In the genomic region with DNA sequence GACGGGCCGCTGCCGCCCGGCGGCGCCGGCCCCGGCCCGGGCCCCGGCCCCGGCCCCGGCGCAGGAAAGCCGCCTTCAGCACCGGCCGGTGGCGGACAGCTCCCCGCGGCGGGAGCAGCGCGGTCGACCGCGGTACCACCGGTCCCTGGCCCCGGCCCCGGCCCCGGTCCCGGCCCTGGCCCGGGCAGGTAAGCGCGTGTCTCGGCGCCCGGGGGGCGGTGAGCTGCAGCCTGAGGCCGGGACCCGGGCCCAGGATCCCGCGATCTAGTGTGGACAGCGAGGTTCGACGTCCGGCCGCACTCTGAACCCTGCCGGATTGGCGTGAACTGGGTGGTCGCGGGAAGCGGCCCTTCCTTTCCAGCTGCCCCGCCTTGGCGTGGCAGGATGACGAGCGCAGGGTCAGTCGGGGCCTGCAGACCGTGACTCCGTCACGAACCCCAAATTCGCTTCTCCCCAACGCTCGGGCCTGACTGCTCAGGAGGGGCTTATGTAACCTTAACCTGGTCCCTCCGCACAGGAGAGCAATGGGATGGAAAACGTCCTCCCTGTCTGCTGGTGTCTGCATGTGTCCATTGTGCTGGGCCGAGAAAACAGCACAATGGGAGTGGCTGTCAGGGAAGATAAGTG, we compare ENCODE assay signal across 1 cellular context.
TF ChIP-seq lines count a peak whose summit lies in the region.

No MANE protein-coding gene starts in this region.

TF ChIP-seq in HepG2, 621 proteins besides CTCF, POLR2A, EP300 and RAD21 (continued from another document and continues in another):
- TF ChIP-seq, protein P1, sequence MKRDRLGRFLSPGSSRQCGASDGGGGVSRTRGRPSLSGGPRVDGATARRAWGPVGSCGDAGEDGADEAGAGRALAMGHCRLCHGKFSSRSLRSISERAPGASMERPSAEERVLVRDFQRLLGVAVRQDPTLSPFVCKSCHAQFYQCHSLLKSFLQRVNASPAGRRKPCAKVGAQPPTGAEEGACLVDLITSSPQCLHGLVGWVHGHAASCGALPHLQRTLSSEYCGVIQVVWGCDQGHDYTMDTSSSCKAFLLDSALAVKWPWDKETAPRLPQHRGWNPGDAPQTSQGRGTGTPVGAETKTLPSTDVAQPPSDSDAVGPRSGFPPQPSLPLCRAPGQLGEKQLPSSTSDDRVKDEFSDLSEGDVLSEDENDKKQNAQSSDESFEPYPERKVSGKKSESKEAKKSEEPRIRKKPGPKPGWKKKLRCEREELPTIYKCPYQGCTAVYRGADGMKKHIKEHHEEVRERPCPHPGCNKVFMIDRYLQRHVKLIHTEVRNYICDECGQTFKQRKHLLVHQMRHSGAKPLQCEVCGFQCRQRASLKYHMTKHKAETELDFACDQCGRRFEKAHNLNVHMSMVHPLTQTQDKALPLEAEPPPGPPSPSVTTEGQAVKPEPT (CRISPR knock-in tag; IDR thresholded peaks at IDR 0.05; ENCODE audit: low read depth), result no peak
- TF ChIP-seq PHF20 (CRISPR knock-in tag; IDR thresholded peaks at IDR 0.05) (no peak; the same call in none of the 2 replicates), ZNF138 (CRISPR knock-in tag; IDR thresholded peaks at IDR 0.05; ENCODE audit: low read depth) (peak; percentile 85; the same call in 1 of the 2 replicates), ZNF557 (CRISPR knock-in tag; IDR thresholded peaks at IDR 0.05) (no peak), XRCC5 (optimal IDR thresholded peaks at IDR 0.05; ENCODE audit: low read length) (no peak), RNF2 (conservative IDR thresholded peaks at IDR 0.05; ENCODE audit: low read depth) (0 out of 2 replicates have a peak, but pooled peaks have one; percentile 35), FIP1L1 (IDR thresholded peaks at IDR 0.05; ENCODE audit: borderline replicate concordance, insufficient read depth, low read depth, low read length) (no peak), NAIF1 (CRISPR knock-in tag; IDR thresholded peaks at IDR 0.05; ENCODE audit: borderline replicate concordance) (no peak), SYNCRIP (IDR thresholded peaks at IDR 0.05; ENCODE audit: insufficient read depth, low read depth, low read length) (no peak), ZNF382 (CRISPR knock-in tag; IDR thresholded peaks at IDR 0.05; ENCODE audit: borderline replicate concordance) (no peak), ZNF780A (CRISPR knock-in tag; IDR thresholded peaks at IDR 0.05) (no peak), ZNF547 (CRISPR knock-in tag; IDR thresholded peaks at IDR 0.05) (no peak), ZFP82 (CRISPR knock-in tag; IDR thresholded peaks at IDR 0.05; ENCODE audit: borderline replicate concordance) (0 out of 2 replicates have a peak, but pooled peaks have one; percentile 61), CCDC6 (CRISPR knock-in tag; IDR thresholded peaks at IDR 0.05) (0 out of 2 replicates have a peak, but pooled peaks have one; percentile 39), NR1H2 (CRISPR knock-in tag; IDR thresholded peaks at IDR 0.05; ENCODE audit: borderline replicate concordance, low read depth) (no peak), MED8 (CRISPR knock-in tag; IDR thresholded peaks at IDR 0.05; ENCODE audit: insufficient replicate concordance) (no peak), RXRB (CRISPR knock-in tag; IDR thresholded peaks at IDR 0.05; ENCODE audit: borderline replicate concordance) (no peak), MYC (CRISPR knock-in tag; IDR thresholded peaks at IDR 0.05; ENCODE audit: borderline replicate concordance) (peak; percentile 44; the same call in 1 of the 2 replicates), ZNF383 (CRISPR knock-in tag; IDR thresholded peaks at IDR 0.05; ENCODE audit: borderline replicate concordance) (no peak), ZNF660 (CRISPR knock-in tag; IDR thresholded peaks at IDR 0.05; ENCODE audit: borderline replicate concordance, low read depth) (no peak), ZNF713 (CRISPR knock-in tag; IDR thresholded peaks at IDR 0.05) (no peak), ZNF598 (CRISPR knock-in tag; IDR thresholded peaks at IDR 0.05; ENCODE audit: borderline replicate concordance) (peak; percentile 58; the same call in 1 of the 2 replicates), ZNF484 (CRISPR knock-in tag; IDR thresholded peaks at IDR 0.05; ENCODE audit: borderline replicate concordance, low read depth) (no peak), NPAS2 (CRISPR knock-in tag; IDR thresholded peaks at IDR 0.05; ENCODE audit: borderline replicate concordance) (no peak), ETV6 (CRISPR knock-in tag; conservative IDR thresholded peaks at IDR 0.05) (peak; percentile 58; the same call in 1 of the 2 replicates), JARID2 (CRISPR knock-in tag; IDR thresholded peaks at IDR 0.05; ENCODE audit: insufficient replicate concordance) (no peak), ZNF501 (CRISPR knock-in tag; IDR thresholded peaks at IDR 0.05) (no peak), ZNF605 (CRISPR knock-in tag; IDR thresholded peaks at IDR 0.05) (no peak), CENPX (CRISPR knock-in tag; IDR thresholded peaks at IDR 0.05) (no peak), HNRNPLL (IDR thresholded peaks at IDR 0.05; ENCODE audit: low read depth, low read length, poor library complexity, severe bottlenecking) (no peak), CBX5 (CRISPR knock-in tag; IDR thresholded peaks at IDR 0.05; ENCODE audit: borderline replicate concordance) (no peak), MATR3 (CRISPR knock-in tag; IDR thresholded peaks at IDR 0.05) (no peak), SOX13 (IDR thresholded peaks at IDR 0.05) (no peak), SOX13 (CRISPR knock-in tag; conservative IDR thresholded peaks at IDR 0.05 in 1 of 2, IDR thresholded peaks at IDR 0.05 in 1 of 2) (no peak; a peak in 1 of 4 replicates), ZNF350 (CRISPR knock-in tag; IDR thresholded peaks at IDR 0.05; ENCODE audit: borderline replicate concordance, low read depth) (no peak), ZNF337 (CRISPR knock-in tag; IDR thresholded peaks at IDR 0.05; ENCODE audit: borderline replicate concordance, low read depth) (no peak), ZNF224 (CRISPR knock-in tag; IDR thresholded peaks at IDR 0.05) (no peak), KDM3A (CRISPR knock-in tag; IDR thresholded peaks at IDR 0.05; ENCODE audit: low read depth) (no peak), POGZ (CRISPR knock-in tag; IDR thresholded peaks at IDR 0.05) (no peak), ZNF468 (CRISPR knock-in tag; IDR thresholded peaks at IDR 0.05) (no peak), ZNF850 (CRISPR knock-in tag; conservative IDR thresholded peaks at IDR 0.05) (no peak), ZNF329 (CRISPR knock-in tag; IDR thresholded peaks at IDR 0.05; ENCODE audit: low read depth) (no peak; the same call in 1 of the 2 replicates), PLSCR1 (CRISPR knock-in tag; IDR thresholded peaks at IDR 0.05; ENCODE audit: borderline replicate concordance) (no peak), ZBTB10 (CRISPR knock-in tag; IDR thresholded peaks at IDR 0.05; ENCODE audit: borderline replicate concordance) (peak; percentile 68; the same call in 1 of the 2 replicates), TCF12 (IDR thresholded peaks at IDR 0.05) (no peak), TCF12 (CRISPR knock-in tag; IDR thresholded peaks at IDR 0.05) (0 out of 2 replicates have a peak, but pooled peaks have one; percentile 43), NCOA5 (CRISPR knock-in tag; IDR thresholded peaks at IDR 0.05) (no peak), DDIT3 (CRISPR knock-in tag; IDR thresholded peaks at IDR 0.05) (no peak), ZNF841 (CRISPR knock-in tag; IDR thresholded peaks at IDR 0.05; ENCODE audit: borderline replicate concordance) (no peak)
- TF ChIP-seq, protein P2, sequence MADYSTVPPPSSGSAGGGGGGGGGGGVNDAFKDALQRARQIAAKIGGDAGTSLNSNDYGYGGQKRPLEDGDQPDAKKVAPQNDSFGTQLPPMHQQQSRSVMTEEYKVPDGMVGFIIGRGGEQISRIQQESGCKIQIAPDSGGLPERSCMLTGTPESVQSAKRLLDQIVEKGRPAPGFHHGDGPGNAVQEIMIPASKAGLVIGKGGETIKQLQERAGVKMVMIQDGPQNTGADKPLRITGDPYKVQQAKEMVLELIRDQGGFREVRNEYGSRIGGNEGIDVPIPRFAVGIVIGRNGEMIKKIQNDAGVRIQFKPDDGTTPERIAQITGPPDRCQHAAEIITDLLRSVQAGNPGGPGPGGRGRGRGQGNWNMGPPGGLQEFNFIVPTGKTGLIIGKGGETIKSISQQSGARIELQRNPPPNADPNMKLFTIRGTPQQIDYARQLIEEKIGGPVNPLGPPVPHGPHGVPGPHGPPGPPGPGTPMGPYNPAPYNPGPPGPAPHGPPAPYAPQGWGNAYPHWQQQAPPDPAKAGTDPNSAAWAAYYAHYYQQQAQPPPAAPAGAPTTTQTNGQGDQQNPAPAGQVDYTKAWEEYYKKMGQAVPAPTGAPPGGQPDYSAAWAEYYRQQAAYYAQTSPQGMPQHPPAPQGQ (CRISPR knock-in tag; IDR thresholded peaks at IDR 0.05; ENCODE audit: borderline replicate concordance), result no peak
- TF ChIP-seq, protein P3, sequence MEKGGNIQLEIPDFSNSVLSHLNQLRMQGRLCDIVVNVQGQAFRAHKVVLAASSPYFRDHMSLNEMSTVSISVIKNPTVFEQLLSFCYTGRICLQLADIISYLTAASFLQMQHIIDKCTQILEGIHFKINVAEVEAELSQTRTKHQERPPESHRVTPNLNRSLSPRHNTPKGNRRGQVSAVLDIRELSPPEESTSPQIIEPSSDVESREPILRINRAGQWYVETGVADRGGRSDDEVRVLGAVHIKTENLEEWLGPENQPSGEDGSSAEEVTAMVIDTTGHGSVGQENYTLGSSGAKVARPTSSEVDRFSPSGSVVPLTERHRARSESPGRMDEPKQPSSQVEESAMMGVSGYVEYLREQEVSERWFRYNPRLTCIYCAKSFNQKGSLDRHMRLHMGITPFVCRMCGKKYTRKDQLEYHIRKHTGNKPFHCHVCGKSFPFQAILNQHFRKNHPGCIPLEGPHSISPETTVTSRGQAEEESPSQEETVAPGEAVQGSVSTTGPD (CRISPR knock-in tag; IDR thresholded peaks at IDR 0.05), result no peak
- TF ChIP-seq, protein P4, sequence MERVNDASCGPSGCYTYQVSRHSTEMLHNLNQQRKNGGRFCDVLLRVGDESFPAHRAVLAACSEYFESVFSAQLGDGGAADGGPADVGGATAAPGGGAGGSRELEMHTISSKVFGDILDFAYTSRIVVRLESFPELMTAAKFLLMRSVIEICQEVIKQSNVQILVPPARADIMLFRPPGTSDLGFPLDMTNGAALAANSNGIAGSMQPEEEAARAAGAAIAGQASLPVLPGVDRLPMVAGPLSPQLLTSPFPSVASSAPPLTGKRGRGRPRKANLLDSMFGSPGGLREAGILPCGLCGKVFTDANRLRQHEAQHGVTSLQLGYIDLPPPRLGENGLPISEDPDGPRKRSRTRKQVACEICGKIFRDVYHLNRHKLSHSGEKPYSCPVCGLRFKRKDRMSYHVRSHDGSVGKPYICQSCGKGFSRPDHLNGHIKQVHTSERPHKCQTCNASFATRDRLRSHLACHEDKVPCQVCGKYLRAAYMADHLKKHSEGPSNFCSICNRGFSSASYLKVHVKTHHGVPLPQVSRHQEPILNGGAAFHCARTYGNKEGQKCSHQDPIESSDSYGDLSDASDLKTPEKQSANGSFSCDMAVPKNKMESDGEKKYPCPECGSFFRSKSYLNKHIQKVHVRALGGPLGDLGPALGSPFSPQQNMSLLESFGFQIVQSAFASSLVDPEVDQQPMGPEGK (CRISPR knock-in tag; IDR thresholded peaks at IDR 0.05), result no peak
- TF ChIP-seq, protein P5, sequence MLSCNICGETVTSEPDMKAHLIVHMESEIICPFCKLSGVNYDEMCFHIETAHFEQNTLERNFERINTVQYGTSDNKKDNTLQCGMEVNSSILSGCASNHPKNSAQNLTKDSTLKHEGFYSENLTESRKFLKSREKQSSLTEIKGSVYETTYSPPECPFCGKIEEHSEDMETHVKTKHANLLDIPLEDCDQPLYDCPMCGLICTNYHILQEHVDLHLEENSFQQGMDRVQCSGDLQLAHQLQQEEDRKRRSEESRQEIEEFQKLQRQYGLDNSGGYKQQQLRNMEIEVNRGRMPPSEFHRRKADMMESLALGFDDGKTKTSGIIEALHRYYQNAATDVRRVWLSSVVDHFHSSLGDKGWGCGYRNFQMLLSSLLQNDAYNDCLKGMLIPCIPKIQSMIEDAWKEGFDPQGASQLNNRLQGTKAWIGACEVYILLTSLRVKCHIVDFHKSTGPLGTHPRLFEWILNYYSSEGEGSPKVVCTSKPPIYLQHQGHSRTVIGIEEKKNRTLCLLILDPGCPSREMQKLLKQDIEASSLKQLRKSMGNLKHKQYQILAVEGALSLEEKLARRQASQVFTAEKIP (CRISPR knock-in tag; IDR thresholded peaks at IDR 0.05; ENCODE audit: borderline replicate concordance), result no peak
- TF ChIP-seq, protein P6, sequence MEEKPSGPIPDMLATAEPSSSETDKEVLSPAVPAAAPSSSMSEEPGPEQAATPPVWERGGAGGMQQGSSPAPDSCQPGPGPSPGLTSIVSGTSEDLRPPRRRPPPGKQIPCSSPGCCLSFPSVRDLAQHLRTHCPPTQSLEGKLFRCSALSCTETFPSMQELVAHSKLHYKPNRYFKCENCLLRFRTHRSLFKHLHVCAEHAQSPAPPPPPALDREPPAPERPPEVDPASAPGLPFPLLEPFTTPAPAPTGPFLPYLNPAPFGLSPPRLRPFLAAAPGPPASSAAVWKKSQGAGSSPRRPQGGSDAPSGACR (CRISPR knock-in tag; IDR thresholded peaks at IDR 0.05), result no peak
- TF ChIP-seq, protein P7, sequence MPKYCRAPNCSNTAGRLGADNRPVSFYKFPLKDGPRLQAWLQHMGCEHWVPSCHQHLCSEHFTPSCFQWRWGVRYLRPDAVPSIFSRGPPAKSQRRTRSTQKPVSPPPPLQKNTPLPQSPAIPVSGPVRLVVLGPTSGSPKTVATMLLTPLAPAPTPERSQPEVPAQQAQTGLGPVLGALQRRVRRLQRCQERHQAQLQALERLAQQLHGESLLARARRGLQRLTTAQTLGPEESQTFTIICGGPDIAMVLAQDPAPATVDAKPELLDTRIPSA (CRISPR knock-in tag; IDR thresholded peaks at IDR 0.05; ENCODE audit: borderline replicate concordance), result no peak
